ENCODE assay signal across 8 cellular contexts in genomic region chr16:89489731-89490385, GRCh38.
A peak's percentile ranks its signal among the peaks of the same experiment; 100 is the strongest.
DNase-seq lines count a peak whose midpoint lies in the region; ATAC-seq lines count a peak whose summit lies in the region.

No MANE protein-coding gene starts in this region.

- H3K27me3 ChIP-seq in stomach smooth muscle (ENCODE audit: control insufficient read depth in 1 of 2, insufficient read depth in 2 of 2, low read length in 2 of 2): no peaks in the 10 kb centered on the region

- peaks cover 2% of the 10 kb centered on the region for H3K9me3 ChIP-seq in iPS-18c (ENCODE audit: control insufficient read depth, insufficient read depth, low read length)
- no peaks in the 10 kb centered on the region for H3K9me3 ChIP-seq in stomach smooth muscle (ENCODE audit: control insufficient read depth in 2 of 2, low read length in 2 of 2)

- H3K27ac ChIP-seq in stomach smooth muscle (ENCODE audit: low read length): peak overlapping the region; percentile 92

- no peaks in the 10 kb centered on the region for H3K36me3 ChIP-seq in stomach smooth muscle (ENCODE audit: control insufficient read depth in 2 of 2, insufficient read depth in 2 of 2, low read length in 2 of 2)

- DNase-seq in activated CD8-positive, alpha-beta memory T cell treated with anti-CD3 and anti-CD28 coated beads, Interleukin-2, amount 50 U/mL, for 48 hours: peak; percentile 65
- DNase-seq in NCI-H526 treated with DMSO at 0.1 percent for 48 hours (lab: John Stamatoyannopoulos, UW) (no peak), cortex of kidney (lab: John Stamatoyannopoulos, UW) (no peak), NCI-H524 (lab: John Stamatoyannopoulos, UW) (no peak)

- H3K4me1 ChIP-seq in stomach smooth muscle (ENCODE audit: control insufficient read depth, insufficient read depth, low read length): peaks cover 33% of the 10 kb centered on the region

- ATAC-seq in HG02642 (IDR thresholded peaks at IDR 0.05; ENCODE audit: poor library complexity, unreplicated experiment) (peak; percentile 0), GM18858 (IDR thresholded peaks at IDR 0.05; ENCODE audit: unreplicated experiment) (no peak)

- H3K9ac ChIP-seq in stomach smooth muscle (ENCODE audit: low read length in 2 of 2): peak overlapping the region in 1 of 2 donors; percentile 44

- H3K4me3 ChIP-seq in iPS-18c (ENCODE audit: insufficient read depth, low read depth, low read length): peak overlapping the region; percentile 49
- H3K4me3 ChIP-seq in stomach smooth muscle (ENCODE audit: low read length in 2 of 2): peak overlapping the region in 1 of 2 donors; percentile 86
